Comparison of ENCODE assay signal across 13 cellular contexts in genomic region chr21:44049606-44050005, GRCh38. TPM values are rescaled to one million over a fixed set of nuclear protein-coding genes. Genes with fewer than 3 reads are reported as not detected.
DNase-seq lines count a peak whose midpoint lies in the region; ATAC-seq and TF ChIP-seq lines count a peak whose summit lies in the region.
"Had no signal": no experiment of that assay in that cellular context is flagged by ENCODE, and none has a peak within 500 bp of the region (broad histone marks: within the 10 kb centered on the region; RNA-seq: fewer than 3 reads in every experiment).

No MANE protein-coding gene starts in this region.

- H3K79me2 ChIP-seq in GM23248 (ENCODE audit: insufficient read depth) (peaks cover 100% of the 10 kb centered on the region), trophoblast cell (ENCODE audit: control insufficient read depth, insufficient read depth, low read length, poor library complexity) (no peaks in the 10 kb centered on the region)

- no peaks in the 10 kb centered on the region for H3K27me3 ChIP-seq in GM23248 (replicated peaks; ENCODE audit: insufficient read depth)
- no peaks in the 10 kb centered on the region for H3K27me3 ChIP-seq in trophoblast cell (ENCODE audit: insufficient read depth, low read length)
- H3K27me3 ChIP-seq: foreskin keratinocyte, uterus had no signal

- no peak overlapping the region for H2BK12ac ChIP-seq in trophoblast cell (ENCODE audit: low read length)

- no peaks in the 10 kb centered on the region for H3K79me1 ChIP-seq in trophoblast cell (ENCODE audit: low read length)

- H3F3A ChIP-seq in GM23248 (ENCODE audit: insufficient read depth): no peaks in the 10 kb centered on the region

- intact Hi-C loops in activated CD8-positive, alpha-beta T cell treated with anti-CD3 and anti-CD28 coated beads for 36 hours (cut with micrococcal nuclease): no loop called here

- H3K36me3 Mint-ChIP-seq in activated CD8-positive, alpha-beta T cell treated with anti-CD3 and anti-CD28 coated beads for 36 hours (ENCODE audit: low read depth): peaks cover 6% of the 10 kb centered on the region

- in situ Hi-C loops in GM23248 (cut with MboI) (loop anchor here (25.0 kb wide), 1 partner anchor 538 kb away; the partner anchor contains the start of genes KRTAP10-5 and KRTAP10-6), G401 (cut with HindIII; ENCODE audit: low sequenced_read_pairs) (no loop called here)

- H3K36me3 ChIP-seq in GM23248 (ENCODE audit: low read depth) (0 out of 2 replicates have a peak, but pooled peaks cover 10% of the 10 kb centered on the region), trophoblast cell (ENCODE audit: control insufficient read depth in 1 of 2, insufficient read depth in 2 of 2, low read length in 2 of 2) (peaks cover 10 to 16% of the 10 kb centered on the region in 2 experiments)
- H3K36me3 ChIP-seq: uterus had no signal

- H4K20me1 ChIP-seq in GM23248 (ENCODE audit: insufficient read depth): no peaks in the 10 kb centered on the region

- no peak overlapping the region for H4K91ac ChIP-seq in trophoblast cell (ENCODE audit: low read depth, low read length)

- CTCF ChIA-PET in activated CD8-positive, alpha-beta T cell treated with anti-CD3 and anti-CD28 coated beads for 36 hours (lab: Charles Lee): interaction anchor here (1.3 kb wide), 1 partner anchor 16 kb away, joined by 4 read pairs; no protein-coding TSS in a partner anchor

- no peak overlapping the region for H3K14ac ChIP-seq in trophoblast cell (ENCODE audit: low read length)

- H3K9me3 ChIP-seq in GM23248 (ENCODE audit: low read depth): no peaks in the 10 kb centered on the region
- no peaks in the 10 kb centered on the region for H3K9me3 ChIP-seq in trophoblast cell (ENCODE audit: insufficient read depth, low read depth, low read length)
- H3K9me3 ChIP-seq: uterus had no signal

- no peak overlapping the region for H2AK5ac ChIP-seq in trophoblast cell (ENCODE audit: low read length)

- no peaks in the 10 kb centered on the region for H3K4me1 ChIP-seq in GM23248 (ENCODE audit: insufficient read depth)
- H3K4me1 ChIP-seq in trophoblast cell (ENCODE audit: control insufficient read depth in 1 of 2, insufficient read depth in 2 of 2, low read length in 2 of 2): no peaks in the 10 kb centered on the region
- H3K4me1 ChIP-seq: uterus had no signal

- POLR2A ChIA-PET in activated CD8-positive, alpha-beta T cell treated with anti-CD3 and anti-CD28 coated beads for 36 hours (lab: Charles Lee): interaction anchor here (0.6 kb wide), 3 partner anchors 8 to 112 kb away, joined by 3 to 4 read pairs (median 3); no protein-coding TSS in a partner anchor

- H3K9me3 Mint-ChIP-seq in activated CD8-positive, alpha-beta T cell treated with anti-CD3 and anti-CD28 coated beads for 36 hours: no peaks in the 10 kb centered on the region

- H3K9me2 ChIP-seq in GM23248 (ENCODE audit: insufficient read depth): no peaks in the 10 kb centered on the region

- no peak overlapping the region for H3K4me3 Mint-ChIP-seq in activated CD8-positive, alpha-beta T cell treated with anti-CD3 and anti-CD28 coated beads for 36 hours

- H4K8ac ChIP-seq in trophoblast cell (ENCODE audit: low read depth, low read length): no peak overlapping the region

- no peak overlapping the region for H3K9ac ChIP-seq in GM23248
- H3K9ac ChIP-seq in trophoblast cell (ENCODE audit: low read length): no peak overlapping the region

- H3K18ac ChIP-seq in trophoblast cell (ENCODE audit: low read length): no peak overlapping the region

- 87 to 96% methylated on average over 3 of the region's 3 CpGs for WGBS in GM23248 (ENCODE audit: low coverage in 1 of 2, low lambda C conversion rate in 2 of 2, missing lambda C conversion rate in 2 of 2), 2 experiments
- WGBS in trophoblast cell (ENCODE audit: extremely low coverage, insufficient coverage, insufficient read length): no CpG with 5 or more reads among the region's 3 CpGs

- H4K12ac ChIP-seq in trophoblast cell (ENCODE audit: low read depth, low read length): no peak overlapping the region

- no peak overlapping the region for H2BK5ac ChIP-seq in trophoblast cell (ENCODE audit: low read depth, low read length, poor library complexity)

- peak overlapping the region; percentile 17 for H3K4ac ChIP-seq in trophoblast cell (ENCODE audit: low read depth, low read length)

- H3K27ac Mint-ChIP-seq in activated CD8-positive, alpha-beta T cell treated with anti-CD3 and anti-CD28 coated beads for 36 hours: peak overlapping the region; percentile 21

- H2AFZ ChIP-seq in GM23248 (no peak overlapping the region), trophoblast cell (ENCODE audit: insufficient read depth, low read length, poor library complexity) (no peak overlapping the region)

- H3K4me1 Mint-ChIP-seq in activated CD8-positive, alpha-beta T cell treated with anti-CD3 and anti-CD28 coated beads for 36 hours (ENCODE audit: low read depth): peaks cover 8% of the 10 kb centered on the region

- no peak for TF ChIP-seq CTCF in activated CD8-positive, alpha-beta T cell treated with anti-CD3 and anti-CD28 coated beads for 36 hours (IDR thresholded peaks at IDR 0.05)

- H3K4me3 ChIP-seq in GM23248 (no peak overlapping the region), trophoblast cell (ENCODE audit: low read depth, low read length) (no peak overlapping the region)
- H3K4me3 ChIP-seq: uterus had no signal

- H3K4me2 ChIP-seq in GM23248 (ENCODE audit: unreplicated experiment) (no peak overlapping the region), trophoblast cell (ENCODE audit: low read length) (no peak overlapping the region)

- H3K27ac ChIP-seq in GM23248 (no peak overlapping the region), trophoblast cell (ENCODE audit: low read depth, low read length) (no peak overlapping the region)
- H3K27ac ChIP-seq: foreskin keratinocyte, uterus had no signal

- no peak overlapping the region for H2BK120ac ChIP-seq in trophoblast cell (ENCODE audit: insufficient read depth, low read length, poor library complexity)

- DNase-seq in GM23248: peak; percentile 7
- no peak for DNase-seq in activated CD8-positive, alpha-beta T cell treated with anti-CD3 and anti-CD28 coated beads for 36 hours
- peak; percentile 5 for DNase-seq in fibroblast of peridontal ligament (ENCODE audit: extremely low read depth)
- DNase-seq in trophoblast cell: no peak
- DNase-seq in G401 (ENCODE audit: low spot score): no peak
- DNase-seq: amniotic stem cell; foreskin keratinocyte; NK-92 treated with Interleukin-12 subunit alpha and Interleukin-12 subunit beta, amount 100 ng/mL, for 24 hours; stimulated activated CD4-positive, alpha-beta T cell treated with anti-CD3 and anti-CD28 coated beads, Interleukin-1b, Interleukin-23, amount 100 ng/mL, for 48 hours; uterus had no signal

- no peaks in the 10 kb centered on the region for H3K27me3 Mint-ChIP-seq in activated CD8-positive, alpha-beta T cell treated with anti-CD3 and anti-CD28 coated beads for 36 hours

- ATAC-seq in activated CD8-positive, alpha-beta T cell treated with anti-CD3 and anti-CD28 coated beads for 36 hours: no peak
- no peak for ATAC-seq in GM18868 (IDR thresholded peaks at IDR 0.05; ENCODE audit: unreplicated experiment)
- ATAC-seq in HG03139 (IDR thresholded peaks at IDR 0.05; ENCODE audit: unreplicated experiment): no peak
- ATAC-seq: foreskin keratinocyte, Right ventricle myocardium inferior had no signal

- H3K23ac ChIP-seq in trophoblast cell (ENCODE audit: low read length): no peak overlapping the region

RNA-seq across cellular contexts. Expression of gene TRAPPC10, which starts 37.5 kb away (rescaled TPM):
- 21.0 and 23.1 TPM in 2 replicates for total RNA-seq in GM23248 (2014; rRNA removed; shearing (Covaris generic))
- polyA plus RNA-seq in GM23248 (2016; fragmentation: Nextera tagmentation; extraction: Ambion mirVana): 9.9 and 10.3 TPM in 2 replicates
- 10 to 100 TPM; 44.1 to 45.4 TPM for total RNA-seq in activated CD8-positive, alpha-beta T cell treated with anti-CD3 and anti-CD28 coated beads for 36 hours
- 19.1 and 20.0 TPM in 2 replicates for polyA plus RNA-seq in trophoblast cell (2013)
- total RNA-seq in G401 (2014; rRNA removed; shearing (Covaris generic)): 11.1 and 15.4 TPM in 2 replicates

RNA-seq across cellular contexts. Expression of gene PWP2, which starts 57.6 kb away (rescaled TPM):
- 16.1 and 16.3 TPM in 2 replicates for total RNA-seq in GM23248 (2014; rRNA removed; shearing (Covaris generic))
- 11.2 and 12.8 TPM in 2 replicates for polyA plus RNA-seq in GM23248 (2016; fragmentation: Nextera tagmentation; extraction: Ambion mirVana)
- total RNA-seq in activated CD8-positive, alpha-beta T cell treated with anti-CD3 and anti-CD28 coated beads for 36 hours: 10 to 100 TPM in 1 of 2 experiments, 1 to 10 TPM in 1; 9.3 to 10.1 TPM
- 0.50 and 0.52 TPM in 2 replicates for polyA plus RNA-seq in trophoblast cell (2013)
- total RNA-seq in G401 (2014; rRNA removed; shearing (Covaris generic)): 34.0 and 34.3 TPM in 2 replicates

Comparison
In these comparisons a context has a peak if more than half of its experiments do, and no peak if none do; other contexts are left out.
1. DNase-seq: peak in GM23248 (single experiment) and fibroblast of peridontal ligament (single experiment); none in activated CD8-positive, alpha-beta T cell treated with anti-CD3 and anti-CD28 coated beads for 36 hours (single experiment), trophoblast cell (0 of 2) and G401 (single experiment).